Comparison of ENCODE assay signal across 1 cellular context in the genomic region with DNA sequence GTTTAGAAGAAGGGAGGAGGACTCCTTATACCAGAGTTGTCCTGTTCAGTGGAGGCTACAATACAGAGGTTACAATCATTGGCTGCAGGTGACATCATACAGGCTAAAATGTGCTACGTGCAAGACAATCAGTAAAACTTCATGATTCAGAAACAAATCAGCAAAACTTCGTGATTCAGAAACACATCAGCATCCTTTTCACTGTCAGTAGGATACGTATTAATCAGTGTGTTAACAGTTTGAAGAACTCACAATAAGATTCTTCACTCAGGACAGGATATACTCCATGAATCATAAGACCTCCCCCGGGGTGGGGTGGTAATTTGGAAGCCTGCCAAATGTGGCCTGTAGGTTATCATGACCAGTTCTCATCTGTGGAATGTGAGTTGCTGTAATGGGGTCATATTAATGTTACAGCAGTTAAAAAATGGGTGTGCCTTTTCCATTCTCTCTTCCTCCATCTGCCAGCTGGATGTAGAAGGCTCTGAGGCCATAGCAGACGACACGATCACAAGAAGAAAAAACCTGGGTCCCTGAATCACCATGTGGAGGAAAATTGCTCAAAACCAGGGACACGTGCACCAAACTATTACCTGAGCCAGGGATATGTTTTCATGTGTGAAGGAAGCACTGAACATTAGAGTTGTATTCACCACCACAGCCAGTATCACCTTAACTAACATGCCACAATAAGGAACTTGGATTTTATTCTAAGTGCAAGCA.
TF ChIP-seq lines count a peak whose summit lies in the region.

No MANE protein-coding gene starts in this region.

TF ChIP-seq in K562, 482 proteins besides CTCF, POLR2A, EP300 and RAD21 (continued from another document and continues in another):
- TF ChIP-seq SREBF1 (IDR thresholded peaks at IDR 0.05; ENCODE audit: borderline replicate concordance, low read depth, low read length) (no peak), HNRNPL (IDR thresholded peaks at IDR 0.05; ENCODE audit: low read depth, low read length) (no peak), ERF (CRISPR knock-in tag; IDR thresholded peaks at IDR 0.05) (no peak), RBM34 (IDR thresholded peaks at IDR 0.05; ENCODE audit: borderline replicate concordance, insufficient read depth, low read length) (no peak), MEIS2 (IDR thresholded peaks at IDR 0.05; ENCODE audit: partially characterized antibody) (peak; percentile 67), BACH1 (tag; IDR thresholded peaks at IDR 0.05) (no peak), CLOCK (CRISPR knock-in tag; IDR thresholded peaks at IDR 0.05; ENCODE audit: borderline replicate concordance) (no peak), LEF1 (IDR thresholded peaks at IDR 0.05) (peak; percentile 56; the same call in 1 of the 2 replicates), NCOA6 (IDR thresholded peaks at IDR 0.05) (no peak), MAFF (IDR thresholded peaks at IDR 0.05; ENCODE audit: low read length) (no peak), ARID4B (CRISPR knock-in tag; IDR thresholded peaks at IDR 0.05) (no peak), HDAC1 (IDR thresholded peaks at IDR 0.05) (peak in 1 of 2 experiments; percentile 55; a peak in 2 of 4 replicates), CTBP1 (IDR thresholded peaks at IDR 0.05; ENCODE audit: borderline replicate concordance) (peak; percentile 50; the same call in 1 of the 2 replicates), ZNF143 (CRISPR knock-in tag; IDR thresholded peaks at IDR 0.05) (no peak), PRDM10 (IDR thresholded peaks at IDR 0.05; ENCODE audit: partially characterized antibody) (no peak), MCM3 (IDR thresholded peaks at IDR 0.05) (no peak), NCOA4 (IDR thresholded peaks at IDR 0.05; ENCODE audit: partially characterized antibody) (no peak), SRSF1 (IDR thresholded peaks at IDR 0.05; ENCODE audit: low read depth, low read length) (no peak), SUPT5H (IDR thresholded peaks at IDR 0.05) (no peak), TFAM (CRISPR knock-in tag; conservative IDR thresholded peaks at IDR 0.05) (no peak), ZNF780A (CRISPR knock-in tag; IDR thresholded peaks at IDR 0.05) (no peak), COPS2 (conservative IDR thresholded peaks at IDR 0.05) (no peak), ZNF695 (CRISPR knock-in tag; IDR thresholded peaks at IDR 0.05) (no peak), GABPB1 (CRISPR knock-in tag; IDR thresholded peaks at IDR 0.05) (no peak), CBX1 (IDR thresholded peaks at IDR 0.05; ENCODE audit: low read depth) (no peak), NFYB (IDR thresholded peaks at IDR 0.05; ENCODE audit: extremely low read depth, insufficient read length) (no peak), HCFC1 (IDR thresholded peaks at IDR 0.05; ENCODE audit: low read depth, low read length) (no peak), SRSF7 (optimal IDR thresholded peaks at IDR 0.05; ENCODE audit: low read depth, low read length) (no peak), PML (IDR thresholded peaks at IDR 0.05; ENCODE audit: low read length) (no peak), DIDO1 (tag; IDR thresholded peaks at IDR 0.05; ENCODE audit: low read depth) (no peak), ZNF316 (IDR thresholded peaks at IDR 0.05) (no peak), ZNF583 (CRISPR knock-in tag; IDR thresholded peaks at IDR 0.05) (no peak), SETDB1 (IDR thresholded peaks at IDR 0.05; ENCODE audit: low read length) (no peak), ZNF347 (CRISPR knock-in tag; IDR thresholded peaks at IDR 0.05; ENCODE audit: low read depth) (no peak), ZNF274 (IDR thresholded peaks at IDR 0.05; ENCODE audit: borderline replicate concordance, low read depth, low read length) (no peak), HLTF (IDR thresholded peaks at IDR 0.05) (no peak), FOXJ2 (tag; IDR thresholded peaks at IDR 0.05) (no peak)
- TF ChIP-seq, protein P1, sequence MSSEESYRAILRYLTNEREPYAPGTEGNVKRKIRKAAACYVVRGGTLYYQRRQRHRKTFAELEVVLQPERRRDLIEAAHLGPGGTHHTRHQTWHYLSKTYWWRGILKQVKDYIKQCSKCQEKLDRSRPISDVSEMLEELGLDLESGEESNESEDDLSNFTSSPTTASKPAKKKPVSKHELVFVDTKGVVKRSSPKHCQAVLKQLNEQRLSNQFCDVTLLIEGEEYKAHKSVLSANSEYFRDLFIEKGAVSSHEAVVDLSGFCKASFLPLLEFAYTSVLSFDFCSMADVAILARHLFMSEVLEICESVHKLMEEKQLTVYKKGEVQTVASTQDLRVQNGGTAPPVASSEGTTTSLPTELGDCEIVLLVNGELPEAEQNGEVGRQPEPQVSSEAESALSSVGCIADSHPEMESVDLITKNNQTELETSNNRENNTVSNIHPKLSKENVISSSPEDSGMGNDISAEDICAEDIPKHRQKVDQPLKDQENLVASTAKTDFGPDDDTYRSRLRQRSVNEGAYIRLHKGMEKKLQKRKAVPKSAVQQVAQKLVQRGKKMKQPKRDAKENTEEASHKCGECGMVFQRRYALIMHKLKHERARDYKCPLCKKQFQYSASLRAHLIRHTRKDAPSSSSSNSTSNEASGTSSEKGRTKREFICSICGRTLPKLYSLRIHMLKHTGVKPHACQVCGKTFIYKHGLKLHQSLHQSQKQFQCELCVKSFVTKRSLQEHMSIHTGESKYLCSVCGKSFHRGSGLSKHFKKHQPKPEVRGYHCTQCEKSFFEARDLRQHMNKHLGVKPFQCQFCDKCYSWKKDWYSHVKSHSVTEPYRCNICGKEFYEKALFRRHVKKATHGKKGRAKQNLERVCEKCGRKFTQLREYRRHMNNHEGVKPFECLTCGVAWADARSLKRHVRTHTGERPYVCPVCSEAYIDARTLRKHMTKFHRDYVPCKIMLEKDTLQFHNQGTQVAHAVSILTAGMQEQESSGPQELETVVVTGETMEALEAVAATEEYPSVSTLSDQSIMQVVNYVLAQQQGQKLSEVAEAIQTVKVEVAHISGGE (CRISPR knock-in tag; IDR thresholded peaks at IDR 0.05): no peak
- TF ChIP-seq, protein P2, sequence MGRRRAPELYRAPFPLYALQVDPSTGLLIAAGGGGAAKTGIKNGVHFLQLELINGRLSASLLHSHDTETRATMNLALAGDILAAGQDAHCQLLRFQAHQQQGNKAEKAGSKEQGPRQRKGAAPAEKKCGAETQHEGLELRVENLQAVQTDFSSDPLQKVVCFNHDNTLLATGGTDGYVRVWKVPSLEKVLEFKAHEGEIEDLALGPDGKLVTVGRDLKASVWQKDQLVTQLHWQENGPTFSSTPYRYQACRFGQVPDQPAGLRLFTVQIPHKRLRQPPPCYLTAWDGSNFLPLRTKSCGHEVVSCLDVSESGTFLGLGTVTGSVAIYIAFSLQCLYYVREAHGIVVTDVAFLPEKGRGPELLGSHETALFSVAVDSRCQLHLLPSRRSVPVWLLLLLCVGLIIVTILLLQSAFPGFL (CRISPR knock-in tag; IDR thresholded peaks at IDR 0.05): no peak
- TF ChIP-seq, protein P3, sequence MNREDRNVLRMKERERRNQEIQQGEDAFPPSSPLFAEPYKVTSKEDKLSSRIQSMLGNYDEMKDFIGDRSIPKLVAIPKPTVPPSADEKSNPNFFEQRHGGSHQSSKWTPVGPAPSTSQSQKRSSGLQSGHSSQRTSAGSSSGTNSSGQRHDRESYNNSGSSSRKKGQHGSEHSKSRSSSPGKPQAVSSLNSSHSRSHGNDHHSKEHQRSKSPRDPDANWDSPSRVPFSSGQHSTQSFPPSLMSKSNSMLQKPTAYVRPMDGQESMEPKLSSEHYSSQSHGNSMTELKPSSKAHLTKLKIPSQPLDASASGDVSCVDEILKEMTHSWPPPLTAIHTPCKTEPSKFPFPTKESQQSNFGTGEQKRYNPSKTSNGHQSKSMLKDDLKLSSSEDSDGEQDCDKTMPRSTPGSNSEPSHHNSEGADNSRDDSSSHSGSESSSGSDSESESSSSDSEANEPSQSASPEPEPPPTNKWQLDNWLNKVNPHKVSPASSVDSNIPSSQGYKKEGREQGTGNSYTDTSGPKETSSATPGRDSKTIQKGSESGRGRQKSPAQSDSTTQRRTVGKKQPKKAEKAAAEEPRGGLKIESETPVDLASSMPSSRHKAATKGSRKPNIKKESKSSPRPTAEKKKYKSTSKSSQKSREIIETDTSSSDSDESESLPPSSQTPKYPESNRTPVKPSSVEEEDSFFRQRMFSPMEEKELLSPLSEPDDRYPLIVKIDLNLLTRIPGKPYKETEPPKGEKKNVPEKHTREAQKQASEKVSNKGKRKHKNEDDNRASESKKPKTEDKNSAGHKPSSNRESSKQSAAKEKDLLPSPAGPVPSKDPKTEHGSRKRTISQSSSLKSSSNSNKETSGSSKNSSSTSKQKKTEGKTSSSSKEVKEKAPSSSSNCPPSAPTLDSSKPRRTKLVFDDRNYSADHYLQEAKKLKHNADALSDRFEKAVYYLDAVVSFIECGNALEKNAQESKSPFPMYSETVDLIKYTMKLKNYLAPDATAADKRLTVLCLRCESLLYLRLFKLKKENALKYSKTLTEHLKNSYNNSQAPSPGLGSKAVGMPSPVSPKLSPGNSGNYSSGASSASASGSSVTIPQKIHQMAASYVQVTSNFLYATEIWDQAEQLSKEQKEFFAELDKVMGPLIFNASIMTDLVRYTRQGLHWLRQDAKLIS (CRISPR knock-in tag; IDR thresholded peaks at IDR 0.05): no peak
- TF ChIP-seq, protein P4, sequence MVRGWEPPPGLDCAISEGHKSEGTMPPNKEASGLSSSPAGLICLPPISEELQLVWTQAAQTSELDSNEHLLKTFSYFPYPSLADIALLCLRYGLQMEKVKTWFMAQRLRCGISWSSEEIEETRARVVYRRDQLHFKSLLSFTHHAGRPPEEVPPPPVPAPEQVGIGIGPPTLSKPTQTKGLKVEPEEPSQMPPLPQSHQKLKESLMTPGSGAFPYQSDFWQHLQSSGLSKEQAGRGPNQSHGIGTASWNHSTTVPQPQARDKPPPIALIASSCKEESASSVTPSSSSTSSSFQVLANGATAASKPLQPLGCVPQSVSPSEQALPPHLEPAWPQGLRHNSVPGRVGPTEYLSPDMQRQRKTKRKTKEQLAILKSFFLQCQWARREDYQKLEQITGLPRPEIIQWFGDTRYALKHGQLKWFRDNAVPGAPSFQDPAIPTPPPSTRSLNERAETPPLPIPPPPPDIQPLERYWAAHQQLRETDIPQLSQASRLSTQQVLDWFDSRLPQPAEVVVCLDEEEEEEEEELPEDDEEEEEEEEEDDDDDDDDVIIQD (CRISPR knock-in tag; IDR thresholded peaks at IDR 0.05): no peak
